1 cellular context compared by ENCODE assay signal in the genomic region with DNA sequence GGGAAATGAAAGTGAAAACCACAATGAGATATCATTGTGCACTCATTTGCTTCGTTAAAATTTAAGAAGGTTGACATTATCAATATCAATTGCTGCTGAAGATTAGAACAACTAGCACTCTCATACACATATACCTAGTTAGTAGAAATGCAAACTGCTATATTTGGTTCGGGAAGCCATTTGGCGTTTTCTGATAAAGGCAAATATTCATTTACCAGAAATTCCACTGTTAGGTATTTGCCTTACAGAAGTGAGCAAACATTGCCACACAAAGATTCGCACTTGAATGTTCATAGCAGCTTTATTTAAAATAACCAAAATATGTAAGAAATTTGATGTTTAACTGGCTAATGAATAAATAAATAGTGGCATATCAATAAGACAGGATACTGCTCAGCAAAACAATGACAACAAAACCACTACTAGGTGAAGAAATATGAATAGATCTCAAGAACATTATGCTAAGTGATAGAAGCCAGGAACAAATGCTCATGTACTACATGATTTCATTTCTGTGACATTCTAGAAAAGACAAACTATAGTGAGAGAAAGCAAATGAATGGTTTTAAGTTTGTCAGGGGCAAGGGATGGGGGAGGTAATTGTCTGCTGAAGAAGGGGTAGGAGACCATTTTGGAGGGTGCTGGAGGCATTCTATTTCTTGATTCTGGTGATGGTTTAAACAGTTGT.
TF ChIP-seq lines count a peak whose summit lies in the region.

No MANE protein-coding gene starts in this region.

TF ChIP-seq in GM12878, 131 proteins besides CTCF, POLR2A, EP300 and RAD21 (continued from another document):
- TF ChIP-seq, protein P1, sequence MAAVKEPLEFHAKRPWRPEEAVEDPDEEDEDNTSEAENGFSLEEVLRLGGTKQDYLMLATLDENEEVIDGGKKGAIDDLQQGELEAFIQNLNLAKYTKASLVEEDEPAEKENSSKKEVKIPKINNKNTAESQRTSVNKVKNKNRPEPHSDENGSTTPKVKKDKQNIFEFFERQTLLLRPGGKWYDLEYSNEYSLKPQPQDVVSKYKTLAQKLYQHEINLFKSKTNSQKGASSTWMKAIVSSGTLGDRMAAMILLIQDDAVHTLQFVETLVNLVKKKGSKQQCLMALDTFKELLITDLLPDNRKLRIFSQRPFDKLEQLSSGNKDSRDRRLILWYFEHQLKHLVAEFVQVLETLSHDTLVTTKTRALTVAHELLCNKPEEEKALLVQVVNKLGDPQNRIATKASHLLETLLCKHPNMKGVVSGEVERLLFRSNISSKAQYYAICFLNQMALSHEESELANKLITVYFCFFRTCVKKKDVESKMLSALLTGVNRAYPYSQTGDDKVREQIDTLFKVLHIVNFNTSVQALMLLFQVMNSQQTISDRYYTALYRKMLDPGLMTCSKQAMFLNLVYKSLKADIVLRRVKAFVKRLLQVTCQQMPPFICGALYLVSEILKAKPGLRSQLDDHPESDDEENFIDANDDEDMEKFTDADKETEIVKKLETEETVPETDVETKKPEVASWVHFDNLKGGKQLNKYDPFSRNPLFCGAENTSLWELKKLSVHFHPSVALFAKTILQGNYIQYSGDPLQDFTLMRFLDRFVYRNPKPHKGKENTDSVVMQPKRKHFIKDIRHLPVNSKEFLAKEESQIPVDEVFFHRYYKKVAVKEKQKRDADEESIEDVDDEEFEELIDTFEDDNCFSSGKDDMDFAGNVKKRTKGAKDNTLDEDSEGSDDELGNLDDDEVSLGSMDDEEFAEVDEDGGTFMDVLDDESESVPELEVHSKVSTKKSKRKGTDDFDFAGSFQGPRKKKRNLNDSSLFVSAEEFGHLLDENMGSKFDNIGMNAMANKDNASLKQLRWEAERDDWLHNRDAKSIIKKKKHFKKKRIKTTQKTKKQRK (IDR thresholded peaks at IDR 0.05; ENCODE audit: low read depth, low read length), result no peak
- no peak for TF ChIP-seq DPF2 (IDR thresholded peaks at IDR 0.05)
